Comparison of ENCODE assay signal across 8 cellular contexts in the genomic region with DNA sequence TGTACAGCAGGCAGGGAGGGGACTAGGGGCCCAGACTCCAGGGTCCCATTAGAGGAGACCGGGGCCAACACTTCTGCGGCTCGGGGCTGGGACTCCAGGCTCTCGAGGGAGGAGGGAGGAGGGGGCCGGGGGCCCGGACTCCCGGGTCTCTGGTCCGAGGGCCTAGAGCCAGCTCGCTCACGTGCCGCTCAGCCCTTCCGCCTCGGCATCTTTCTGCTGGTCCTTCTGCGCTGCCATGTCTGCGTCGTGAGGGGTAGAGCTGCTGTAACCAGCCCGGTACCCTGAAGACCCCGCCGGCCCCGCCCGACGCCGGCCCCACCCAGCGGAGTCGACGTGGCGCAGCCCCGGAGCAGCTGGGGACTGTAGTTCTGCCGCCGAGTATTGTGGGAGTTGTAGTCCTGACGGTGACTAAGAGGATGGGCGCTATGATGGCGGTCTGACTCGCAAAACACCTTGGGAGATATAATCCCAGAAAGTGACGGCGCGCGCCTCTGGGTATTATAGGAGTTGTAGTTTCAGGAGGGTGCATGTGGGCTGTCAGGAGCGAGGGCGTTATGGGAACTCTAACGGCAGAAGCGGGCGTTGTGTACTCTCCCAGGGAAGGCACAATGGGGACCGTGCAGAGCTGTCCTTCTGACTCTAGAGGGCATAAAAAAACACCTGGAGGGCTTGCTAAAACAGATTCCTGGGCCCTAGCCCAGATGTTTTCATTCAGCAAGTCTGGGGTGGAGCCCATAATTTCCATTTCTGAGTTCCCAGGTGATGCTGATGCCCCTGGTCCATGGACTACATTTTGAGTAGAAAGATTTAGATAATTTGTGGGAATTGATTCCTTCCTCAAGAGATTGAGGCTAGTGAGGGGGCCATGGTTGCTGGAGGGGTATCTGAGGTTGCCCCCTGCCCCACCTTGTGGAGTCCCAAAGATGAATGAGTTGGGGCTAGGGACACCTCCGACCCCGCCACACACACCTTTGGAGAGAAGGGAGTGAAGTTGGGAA. TPM values are rescaled to one million over a fixed set of nuclear protein-coding genes. Genes with fewer than 3 reads are reported as not detected.
DNase-seq lines count a peak whose midpoint lies in the region; ATAC-seq lines count a peak whose summit lies in the region.

A gene with protein sequence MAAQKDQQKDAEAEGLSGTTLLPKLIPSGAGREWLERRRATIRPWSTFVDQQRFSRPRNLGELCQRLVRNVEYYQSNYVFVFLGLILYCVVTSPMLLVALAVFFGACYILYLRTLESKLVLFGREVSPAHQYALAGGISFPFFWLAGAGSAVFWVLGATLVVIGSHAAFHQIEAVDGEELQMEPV (minus strand): TSS at position 266 of the 998 bp plus-strand sequence. CDS start 29 bp downstream, at position 237.

- no peaks in the 10 kb centered on the region for H3K36me3 Mint-ChIP-seq in IgD-negative memory B cell

- no peaks in the 10 kb centered on the region for H3K27me3 Mint-ChIP-seq in IgD-negative memory B cell

- H3K27ac Mint-ChIP-seq in IgD-negative memory B cell, result peak within 1 kb of the TSS; percentile 36 to 97 (median 84)

- DNase-seq in DMS 273 (lab: John Stamatoyannopoulos, UW; ENCODE audit: unreplicated experiment) (peak; percentile 97), OCI-M2 (lab: John Stamatoyannopoulos, UW; ENCODE audit: unreplicated experiment) (peak; percentile 46), activated T-cell treated with anti-CD3 and anti-CD28 coated beads for 4 hours (peak; percentile 82), epithelial cell of prostate (ENCODE audit: low read depth, low spot score) (peak; percentile 61), mucosa of gallbladder (ENCODE audit: low spot score) (peak; percentile 91)
- DNase-seq in stimulated activated CD8-positive, alpha-beta memory T cell treated with anti-CD3 and anti-CD28 coated beads, Interleukin-4, amount 100 ng/mL, for 4 hours (ENCODE audit: low read depth in 2 of 2, low spot score in 1 of 2), result peak; percentile 71 to 77

- H3K4me1 Mint-ChIP-seq in IgD-negative memory B cell, result peaks cover 5 to 15% (median 11%) of the 10 kb centered on the region in 3 donors

- peak within 1 kb of the TSS; percentile 79 to 97 (median 90) for H3K4me3 Mint-ChIP-seq in IgD-negative memory B cell

- H3K27ac ChIP-seq in epithelial cell of prostate, result peak within 1 kb of the TSS; percentile 83

- H3K9me3 Mint-ChIP-seq in IgD-negative memory B cell, result no peaks in the 10 kb centered on the region

- peak; percentile 73 for ATAC-seq in GM21526 (IDR thresholded peaks at IDR 0.05; ENCODE audit: low FRiP score, unreplicated experiment)

RNA-seq across cellular contexts. Expression of the gene that starts here (rescaled TPM):
- 178 TPM for polyA plus RNA-seq in IgD-negative memory B cell
- total RNA-seq in mucosa of gallbladder, result 188 TPM

Comparison
In these comparisons a context has a peak if more than half of its experiments do, and no peak if none do; other contexts are left out.
1. Peak in every context shown above with its lines: DNase-seq, ATAC-seq and H3K27ac ChIP-seq.
2. DNase-seq: peak in every context shown above with its lines; median percentile 97 in DMS 273; 91 in mucosa of gallbladder; 82 in activated T-cell treated with anti-CD3 and anti-CD28 coated beads for 4 hours; 74 in stimulated activated CD8-positive, alpha-beta memory T cell treated with anti-CD3 and anti-CD28 coated beads, Interleukin-4, amount 100 ng/mL, for 4 hours; 61 in epithelial cell of prostate; 46 in OCI-M2.